ENCODE assay signal across 20 cellular contexts in genomic region chr11:31763296-31763695, GRCh38. TPM values are rescaled to one million over a fixed set of nuclear protein-coding genes. Genes with fewer than 3 reads are reported as not detected.
DNase-seq lines count a peak whose midpoint lies in the region; ATAC-seq, FAIRE-seq and TF ChIP-seq lines count a peak whose summit lies in the region.
"Had no signal": no experiment of that assay in that cellular context is flagged by ENCODE, and none has a peak within 500 bp of the region (broad histone marks: within the 10 kb centered on the region; RNA-seq: fewer than 3 reads in every experiment).

No MANE protein-coding gene starts in this region.

- H3K79me2 ChIP-seq in K562 (ENCODE audit: control insufficient read depth, insufficient read depth, low read length): no peaks in the 10 kb centered on the region
- H3K79me2 ChIP-seq in neural progenitor cell (ENCODE audit: low read depth): peaks cover 12% of the 10 kb centered on the region

- H3K27ac Mint-ChIP-seq in neural progenitor cell: peak overlapping the region; percentile 80

- CTCF ChIA-PET in K562 (lab: Yijun Ruan, JAX; ENCODE audit: low intra/inter-chr PET ratio): no interaction called here

- H3K4me2 ChIP-seq in K562 (ENCODE audit: insufficient read depth, low read length) (no peak overlapping the region), neural progenitor cell (peak overlapping the region; percentile 74)
- H3K4me2 ChIP-seq: BLaER1, SK-N-SH had no signal

- no peak for TF ChIP-seq CTCF in K562 (IDR thresholded peaks at IDR 0.05 in 2 of 3, conservative IDR thresholded peaks at IDR 0.05 in 1 of 3; ENCODE audit: insufficient read depth in 2 of 3, low read depth in 1 of 3, low read length in 3 of 3)
- no peak for TF ChIP-seq CTCF in neural progenitor cell (IDR thresholded peaks at IDR 0.05)

- TF ChIP-seq RAD21 in K562 (CRISPR knock-in tag; conservative IDR thresholded peaks at IDR 0.05 in 1 of 2, IDR thresholded peaks at IDR 0.05 in 1 of 2): no peak

- H3K36me3 Mint-ChIP-seq in neural progenitor cell: no peaks in the 10 kb centered on the region

- no peaks in the 10 kb centered on the region for H3K27me3 ChIP-seq in HUES64 (ENCODE audit: insufficient read depth, low read length)
- H3K27me3 ChIP-seq in K562 (ENCODE audit: control insufficient read depth in 2 of 2, insufficient read depth in 2 of 2, low read length in 2 of 2): no peaks in the 10 kb centered on the region
- no peaks in the 10 kb centered on the region for H3K27me3 ChIP-seq in neural progenitor cell
- H3K27me3 ChIP-seq: BLaER1 had no signal

- in situ Hi-C loops in K562 (cut with MboI): no loop called here

- H3K4me3 ChIP-seq in HUES64 (ENCODE audit: low read length): no peak overlapping the region
- H3K4me3 ChIP-seq in K562: no peak overlapping the region
- peak overlapping the region; percentile 26 for H3K4me3 ChIP-seq in neural progenitor cell
- H3K4me3 ChIP-seq: BLaER1 had no signal

- H3F3A ChIP-seq in neural progenitor cell (ENCODE audit: low read depth): peaks cover 77% of the 10 kb centered on the region

- H2AFZ ChIP-seq in K562 (ENCODE audit: low read depth, low read length) (no peak overlapping the region), neural progenitor cell (replicated peaks) (no peak overlapping the region)

- H3K9me1 ChIP-seq in K562 (ENCODE audit: control insufficient read depth, insufficient read depth, low read length): no peaks in the 10 kb centered on the region

- no peak for TF ChIP-seq EP300 in K562 (IDR thresholded peaks at IDR 0.05; ENCODE audit: low read length)

- ATAC-seq in K562 (no peak), Right ventricle myocardium inferior (no peak), GM19463 (IDR thresholded peaks at IDR 0.05; ENCODE audit: unreplicated experiment) (no peak)
- ATAC-seq: HepG2, Panc1 had no signal

- H3K4me3 Mint-ChIP-seq in neural progenitor cell: peak overlapping the region; percentile 58

- no peaks in the 10 kb centered on the region for H3K36me3 ChIP-seq in HUES64 (ENCODE audit: insufficient read depth, low read length)
- no peaks in the 10 kb centered on the region for H3K36me3 ChIP-seq in K562 (ENCODE audit: control insufficient read depth, insufficient read depth, low read length)
- no peaks in the 10 kb centered on the region for H3K36me3 ChIP-seq in neural progenitor cell
- H3K36me3 ChIP-seq: BLaER1 had no signal

- no peaks in the 10 kb centered on the region for H3K27me3 Mint-ChIP-seq in neural progenitor cell (ENCODE audit: insufficient read depth, low read depth)

- H3K4me1 ChIP-seq in HUES64 (ENCODE audit: insufficient read depth, low read length): peaks cover 35% of the 10 kb centered on the region; the same call in 1 of the 2 replicates
- H3K4me1 ChIP-seq in K562 (replicated peaks in 1 of 2; ENCODE audit: control insufficient read depth in 2 of 2, insufficient read depth in 2 of 2, low read length in 2 of 2): no peaks in the 10 kb centered on the region
- peaks cover 68% of the 10 kb centered on the region for H3K4me1 ChIP-seq in neural progenitor cell
- H3K4me1 ChIP-seq: BLaER1 had no signal

- H3K4me1 Mint-ChIP-seq in neural progenitor cell: peaks cover 49% of the 10 kb centered on the region

- no peak overlapping the region; the same call in 1 of the 2 replicates for H3K9ac ChIP-seq in HUES64 (ENCODE audit: low read depth, low read length)
- no peak overlapping the region for H3K9ac ChIP-seq in K562 (ENCODE audit: insufficient read depth in 1 of 2, low read depth in 2 of 2, low read length in 2 of 2)
- no peak overlapping the region for H3K9ac ChIP-seq in neural progenitor cell
- H3K9ac ChIP-seq: BLaER1, SK-N-SH had no signal

- peak; percentile 42 for FAIRE-seq in K562 (lab: Jason Lieb, UNC)
- FAIRE-seq: GM12891, HepG2 had no signal

- DNase-seq in DMS79 (lab: John Stamatoyannopoulos, UW): peak; percentile 53
- DNase-seq in K562 (ENCODE audit: extremely low read depth in 1 of 4, low spot score in 3 of 4): no peak
- DNase-seq in neural progenitor cell (ENCODE audit: low spot score): peak; percentile 91
- no peak for DNase-seq in Right ventricle myocardium inferior (ENCODE audit: missing footprints)
- DNase-seq in T-helper 9 cell: no peak
- DNase-seq: GOT3, MM.1S, NCI-H1105, NCI-H187 treated with DMSO at 0.1 percent for 48 hours, NCI-H526, Right ventricle myocardium superior, SK-N-SH, T-helper 1 cell had no signal

- no TSS peak for BruUV-seq in K562 (replicated peaks; lab: Mats Ljungman, UMichigan)

- TF ChIP-seq POLR2A in K562 (conservative IDR thresholded peaks at IDR 0.05): no peak

- no peaks in the 10 kb centered on the region for H3K9me3 Mint-ChIP-seq in neural progenitor cell

- POLR2A ChIA-PET in K562 (lab: Yijun Ruan, JAX): interaction anchor here (1.0 kb wide), 1 partner anchor 47 kb away, joined by 3 read pairs; no protein-coding TSS in a partner anchor

- H3K9me3 ChIP-seq in HUES64 (ENCODE audit: insufficient read depth, low read depth, low read length) (no peaks in the 10 kb centered on the region), K562 (replicated peaks; ENCODE audit: control insufficient read depth, insufficient read depth, low read depth, low read length) (no peaks in the 10 kb centered on the region), neural progenitor cell (ENCODE audit: low read depth) (no peaks in the 10 kb centered on the region)
- H3K9me3 ChIP-seq: BLaER1, SK-N-SH had no signal

- 0 out of 2 replicates have a peak overlapping the region, but pooled peaks have one; percentile 4 for H3K27ac ChIP-seq in HUES64 (ENCODE audit: low read depth, low read length)
- no peak overlapping the region for H3K27ac ChIP-seq in K562 (ENCODE audit: extremely low read depth, low read depth, low read length)
- H3K27ac ChIP-seq in neural progenitor cell: peak overlapping the region; percentile 95
- H3K27ac ChIP-seq: BLaER1, HL-60 had no signal

- intact Hi-C loops in K562 (cut with micrococcal nuclease): no loop called here
- intact Hi-C loops in Right ventricle myocardium inferior (cut with DNase I): no loop called here

- no peaks in the 10 kb centered on the region for H4K20me1 ChIP-seq in K562 (replicated peaks; ENCODE audit: control insufficient read depth, insufficient read depth, low read length)
- no peaks in the 10 kb centered on the region for H4K20me1 ChIP-seq in neural progenitor cell (ENCODE audit: low read depth)
- H4K20me1 ChIP-seq: BLaER1 had no signal

RNA-seq across cellular contexts. Expression of gene PAX6, which starts 47.8 kb away (rescaled TPM):
- polyA plus RNA-seq in HUES64 (2013, experiment 1 of 2): 2.2 TPM
- polyA plus RNA-seq in HUES64 (2013, experiment 2 of 2): 5.3 TPM
- 4.4 and 7.3 TPM in 2 replicates for total RNA-seq in K562 (2011; cell fraction: chromatin; rRNA removed; ENCODE audit: low replicate concordance)
- total RNA-seq in K562 (2011; cell fraction: nucleolus; rRNA removed): 2.0 and 3.3 TPM in 2 replicates
- 3.7 and 4.1 TPM in 2 replicates for total RNA-seq in K562 (2011; cell fraction: nucleoplasm; rRNA removed)
- total RNA-seq in K562 (2014; rRNA removed) (5.9 and 6.3 TPM in 2 replicates), K562 (2014; rRNA removed; fragmentation: Illumina TruSeq; extraction: Trizol) (5.3 and 7.1 TPM in 2 replicates), K562 (2015; rRNA removed; fragmentation: Illumina TruSeq; extraction: Trizol) (4.6 and 4.7 TPM in 2 replicates), K562 (2021) (5.7 and 5.9 TPM in 2 replicates), neural progenitor cell (ENCODE audit: low replicate concordance) (190 and 215 TPM in 2 replicates), Right ventricle myocardium inferior (not detected)
- polyA plus RNA-seq in K562 (2011; rRNA removed) (2.5 and 6.8 TPM in 2 replicates), K562 (2014; fragmentation: Illumina TruSeq; extraction: Trizol) (10.9 and 12.3 TPM in 2 replicates), K562 (2014; fragmentation: Nextera tagmentation; extraction: Ambion mirVana) (1 to 10 TPM; 1.5 to 2.6 TPM), K562 (2014; rRNA removed) (7.2 TPM in 2 replicates)
- polyA plus RNA-seq in K562 (2011; cell fraction: cytosol; rRNA removed): 3.1 and 8.7 TPM in 2 replicates
- 9.3 and 26.6 TPM in 2 replicates for polyA plus RNA-seq in K562 (2011; cell fraction: nucleus; rRNA removed)
- 4.8 and 22.9 TPM in 2 replicates for polyA plus RNA-seq in K562 (2012)
- polyA minus RNA-seq in K562 (2011; rRNA and poly(A)+ RNA removed): 4.2 and 9.1 TPM in 2 replicates
- 2.3 and 6.0 TPM in 2 replicates for polyA minus RNA-seq in K562 (2011; cell fraction: cytosol; rRNA and poly(A)+ RNA removed)
- polyA minus RNA-seq in K562 (2011; cell fraction: nucleus; rRNA and poly(A)+ RNA removed): 3.9 and 17.3 TPM in 2 replicates
- total RNA-seq: Right ventricle myocardium superior had no signal
- polyA plus RNA-seq: SK-N-SH had no signal

Comparison
In these comparisons a context has a peak if more than half of its experiments do, and no peak if none do; other contexts are left out.
1. DNase-seq: peak in DMS79 (single experiment) and neural progenitor cell (single experiment); none in K562 (0 of 4), Right ventricle myocardium inferior (single experiment) and T-helper 9 cell (single experiment).
2. RNA of gene PAX6, which starts 47.8 kb away (total RNA-seq): 190 to 215 TPM in neural progenitor cell; 2.0 to 7.3 TPM in K562 and not detected in Right ventricle myocardium inferior (single experiment); every median in the first group is over 10 times any median in the second.